In genomic region chr17:76405967-76406647, GRCh38 we compare ENCODE assay signal across 10 cellular contexts. TPM values are rescaled to one million over a fixed set of nuclear protein-coding genes. Genes with fewer than 3 reads are reported as not detected.
DNase-seq lines count a peak whose midpoint lies in the region; ATAC-seq lines count a peak whose summit lies in the region.
"Had no signal": no experiment of that assay in that cellular context is flagged by ENCODE, and none has a peak within 500 bp of the region (broad histone marks: within the 10 kb centered on the region; RNA-seq: fewer than 3 reads in every experiment).

No MANE protein-coding gene starts in this region.

- peaks cover 90% of the 10 kb centered on the region for H4K20me1 ChIP-seq in BLaER1

- intact Hi-C loops in left cardiac atrium (cut with DNase I): no loop called here

- no peak overlapping the region for H3K4me3 ChIP-seq in BLaER1
- H3K4me3 ChIP-seq: dorsolateral prefrontal cortex had no signal

- peaks cover 51% of the 10 kb centered on the region for H3K4me1 ChIP-seq in BLaER1

- no peaks in the 10 kb centered on the region for H3K27me3 ChIP-seq in BLaER1
- H3K27me3 ChIP-seq: dorsolateral prefrontal cortex had no signal

- H3K36me3 ChIP-seq in BLaER1: peaks cover 59% of the 10 kb centered on the region

- H3K9ac ChIP-seq in BLaER1: no peak overlapping the region

- no peaks in the 10 kb centered on the region for H3K9me3 ChIP-seq in BLaER1

- ATAC-seq in left cardiac atrium (peak; percentile 73 to 80), GM21526 (IDR thresholded peaks at IDR 0.05; ENCODE audit: low FRiP score, unreplicated experiment) (no peak), HG02852 (IDR thresholded peaks at IDR 0.05; ENCODE audit: unreplicated experiment) (no peak)

- DNase-seq in NCI-H1105 (lab: John Stamatoyannopoulos, UW) (peak; percentile 85), OCI-M1 (lab: John Stamatoyannopoulos, UW) (peak; percentile 99), left cardiac atrium (peak; percentile 83)
- no peak for DNase-seq in stimulated activated CD4-positive, alpha-beta T cell treated with anti-CD3 and anti-CD28 coated beads, Interleukin-4, amount 100 ng/mL, for 1 hour
- DNase-seq in activated CD4-positive, alpha-beta T cell treated with anti-CD3 and anti-CD28 coated beads, Interleukin-2, amount 50 U/mL, for 48 hours: no peak
- DNase-seq: NCI-H1930 had no signal

- no peak overlapping the region for H3K27ac ChIP-seq in BLaER1

- H3K4me2 ChIP-seq in BLaER1: peak overlapping the region; percentile 75

RNA-seq across cellular contexts. Expression of gene SPHK1, which starts 21.7 kb away (rescaled TPM):
- 10 to 100 TPM in 1 of 2 donors, 1 to 10 TPM in 1; 4.8 to 27.9 TPM for total RNA-seq in left cardiac atrium

RNA-seq across cellular contexts. Expression of gene UBE2O, which starts 46.8 kb away (rescaled TPM):
- total RNA-seq in left cardiac atrium: 10 to 100 TPM; 28.3 to 29.1 TPM

RNA-seq across cellular contexts. Expression of gene PRPSAP1, which starts 52.4 kb away (rescaled TPM):
- total RNA-seq in left cardiac atrium: 10 to 100 TPM; 38.9 to 39.3 TPM

Comparison
In these comparisons a context has a peak if more than half of its experiments do, and no peak if none do; other contexts are left out.
1. DNase-seq: peak in NCI-H1105 (single experiment), OCI-M1 (single experiment) and left cardiac atrium (single experiment); none in stimulated activated CD4-positive, alpha-beta T cell treated with anti-CD3 and anti-CD28 coated beads, Interleukin-4, amount 100 ng/mL, for 1 hour (single experiment) and activated CD4-positive, alpha-beta T cell treated with anti-CD3 and anti-CD28 coated beads, Interleukin-2, amount 50 U/mL, for 48 hours (0 of 2).
2. ATAC-seq: peak in left cardiac atrium (2 of 2); none in GM21526 (single experiment) and HG02852 (single experiment).